ENCODE assay signal across 1 cellular context in genomic region chr10:36182059-36182654, GRCh38.
TF ChIP-seq lines count a peak whose summit lies in the region.

No MANE protein-coding gene starts in this region.

TF ChIP-seq in GM23338, 12 proteins besides CTCF, POLR2A, EP300 and RAD21 (continued from another document):
- TF ChIP-seq ZNF462 (CRISPR knock-in tag; IDR thresholded peaks at IDR 0.05) (no peak), STAT1 (IDR thresholded peaks at IDR 0.05; ENCODE audit: unreplicated experiment) (no peak), EZH2phosphoT487 (IDR thresholded peaks at IDR 0.05; ENCODE audit: unreplicated experiment) (no peak)
